In the genomic region with DNA sequence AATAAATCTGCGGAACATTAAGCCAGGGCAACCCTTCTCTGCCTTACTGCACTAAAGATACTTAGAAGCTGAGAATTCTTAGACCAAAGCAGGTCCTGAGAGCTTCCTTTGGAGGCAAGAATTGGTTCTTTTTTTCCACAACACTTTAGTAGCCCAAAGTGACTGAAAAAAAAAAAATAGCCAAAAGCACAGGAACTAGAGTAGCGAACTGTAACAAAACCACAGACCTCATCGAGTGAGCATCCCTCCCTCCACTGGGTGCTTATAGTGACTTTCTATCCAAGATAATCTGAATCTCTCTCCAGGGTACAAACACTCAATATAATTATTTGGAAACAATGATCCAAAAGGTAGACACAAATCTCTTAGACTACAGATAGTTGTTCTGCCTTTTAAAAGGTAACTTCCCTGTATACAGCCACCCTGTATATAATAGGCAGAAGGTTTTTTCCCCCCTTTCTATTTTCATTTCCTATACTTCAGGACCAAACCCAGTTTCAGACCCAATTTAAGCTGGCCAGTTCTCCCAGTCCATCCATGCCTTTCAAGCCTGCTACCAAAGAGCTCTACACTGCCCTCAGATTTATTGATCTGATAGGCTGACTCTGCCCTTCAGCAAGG, we compare ENCODE assay signal across 21 cellular contexts.
"Had no signal": no experiment of that assay in that cellular context is flagged by ENCODE, and none has a peak within 500 bp of the region (broad histone marks: within the 10 kb centered on the region; RNA-seq: fewer than 3 reads in every experiment).

No MANE protein-coding gene starts in this region.

- H3K27me3 ChIP-seq: brain microvascular endothelial cell, esophagus squamous epithelium, hepatocyte, stomach, testis, upper lobe of right lung had no signal

- H3K9me3 Mint-ChIP-seq: central memory CD8-positive, alpha-beta T cell had no signal

- H3K27me3 Mint-ChIP-seq: central memory CD8-positive, alpha-beta T cell; progenitor cell of endocrine pancreas had no signal

- H3K27ac Mint-ChIP-seq: progenitor cell of endocrine pancreas had no signal

- ATAC-seq: right cardiac atrium, upper lobe of right lung had no signal

- DNase-seq: activated CD4-positive, alpha-beta T cell treated with anti-CD3 and anti-CD28 coated beads, Interleukin-2, amount 50 U/mL, for 48 hours; activated gamma-delta T cell treated with Interleukin-2 at 50 U/mL for 16 hours; activated T-cell treated with anti-CD3 and anti-CD28 coated beads, Interleukin-2, amount 50 U/mL, for 48 hours; anterior cingulate cortex; brain microvascular endothelial cell; esophagus squamous epithelium; islet precursor cell; occipital lobe; right cardiac atrium; stimulated activated CD4-positive, alpha-beta T cell treated with anti-CD3 and anti-CD28 coated beads, Interleukin-15, amount 100 ng/mL, for 24 hours; stimulated activated CD4-positive, alpha-beta T cell treated with anti-CD3 and anti-CD28 coated beads, Interleukin-4, amount 100 ng/mL, for 1 hour; stomach; T-helper 9 cell; testis; upper lobe of right lung had no signal

- H3K4me3 Mint-ChIP-seq: central memory CD8-positive, alpha-beta T cell had no signal

- H3K27ac ChIP-seq: brain microvascular endothelial cell, coronary artery, esophagus squamous epithelium, hepatocyte, skin epidermis, stomach, testis, upper lobe of right lung had no signal

- H3K9me3 ChIP-seq: esophagus squamous epithelium, stomach, testis, upper lobe of right lung had no signal

- H3K4me1 ChIP-seq: testis, upper lobe of right lung had no signal

- H3K36me3 ChIP-seq: brain microvascular endothelial cell, upper lobe of right lung had no signal

- H3K4me3 ChIP-seq: coronary artery, esophagus squamous epithelium, hepatocyte, lung, skin epidermis, stomach, testis, upper lobe of right lung had no signal
